ENCODE assay signal across 15 cellular contexts in genomic region chr15:36334059-36334458, GRCh38.
A peak's percentile ranks its signal among the peaks of the same experiment; 100 is the strongest.
DNase-seq lines count a peak whose midpoint lies in the region; ATAC-seq and TF ChIP-seq lines count a peak whose summit lies in the region.
"Had no signal": no experiment of that assay in that cellular context is flagged by ENCODE, and none has a peak within 500 bp of the region (broad histone marks: within the 10 kb centered on the region; RNA-seq: fewer than 3 reads in every experiment).

No MANE protein-coding gene starts in this region.

- peak; percentile 54 for ATAC-seq in SK-N-SH treated with all-trans-retinoic acid at 6 μM for 48 hours
- ATAC-seq: activated CD4-positive, CD25-positive, alpha-beta regulatory T cell treated with anti-CD3 and anti-CD28 coated beads, Interleukin-2, amount 50 U/mL, for 24 hours; activated T-cell treated with anti-CD3 and anti-CD28 coated beads, Interleukin-2, amount 50 U/mL, for 72 hours; stimulated activated naive B cell treated with anti-CD40 and anti-IgM and Interleukin-4, amounts not matched to agents 10 μg/mL and 1 μg/mL and 100 μg/mL, for 72 hours had no signal

- peak; percentile 20 for DNase-seq in H4 (ENCODE audit: low spot score)
- peak; percentile 74 for DNase-seq in fibroblast of the aortic adventitia (ENCODE audit: low read depth)
- peak; percentile 8 for DNase-seq in renal cortical epithelial cell (ENCODE audit: low read depth)
- no peak for DNase-seq in stimulated activated CD4-positive, alpha-beta T cell treated with anti-CD3 and anti-CD28 coated beads, Interleukin-4, amount 100 ng/mL, for 24 hours
- no peak for DNase-seq in T-helper 9 cell
- DNase-seq in activated CD8-positive, alpha-beta memory T cell treated with anti-CD3 and anti-CD28 coated beads, Interleukin-2, amount 50 U/mL, for 48 hours: no peak
- DNase-seq: activated T-cell treated with anti-CD3 and anti-CD28 coated beads, Interleukin-2, amount 50 U/mL, for 72 hours; Calu3; MG63; ovary; Right ventricle myocardium superior; stimulated activated CD4-positive, alpha-beta T cell treated with anti-CD3 and anti-CD28 coated beads, Interleukin-1b, Interleukin-23, amount 100 ng/mL, for 48 hours; stimulated activated naive B cell treated with anti-CD40 and anti-IgM and Interleukin-4, amounts not matched to agents 10 μg/mL and 1 μg/mL and 100 μg/mL, for 72 hours had no signal

- no peak for TF ChIP-seq CTCF in fibroblast of the aortic adventitia (IDR thresholded peaks at IDR 0.05; ENCODE audit: insufficient read depth, low read length)

- no peak overlapping the region for H3K4me3 ChIP-seq in fibroblast of the aortic adventitia (ENCODE audit: low read depth, low read length)
- H3K4me3 ChIP-seq: MG63, ovary had no signal

TF ChIP-seq in SK-N-SH treated with all-trans-retinoic acid at 6 μM for 48 hours, 23 proteins besides CTCF, POLR2A, EP300 and RAD21:
- no peak for TF ChIP-seq ZNF8 (CRISPR knock-in tag; IDR thresholded peaks at IDR 0.05)
- no peak for TF ChIP-seq ZFP30 (CRISPR knock-in tag; IDR thresholded peaks at IDR 0.05)
- no peak for TF ChIP-seq PPARA (CRISPR knock-in tag; IDR thresholded peaks at IDR 0.05; ENCODE audit: borderline replicate concordance)
- TF ChIP-seq CSRNP3 (CRISPR knock-in tag; IDR thresholded peaks at IDR 0.05): no peak
- TF ChIP-seq ZNF70 (CRISPR knock-in tag; IDR thresholded peaks at IDR 0.05): no peak
- TF ChIP-seq POU6F1 (CRISPR knock-in tag; IDR thresholded peaks at IDR 0.05; ENCODE audit: borderline replicate concordance, low read depth): no peak
- no peak for TF ChIP-seq OSR1 (CRISPR knock-in tag; IDR thresholded peaks at IDR 0.05)
- TF ChIP-seq TSHZ2 (CRISPR knock-in tag; IDR thresholded peaks at IDR 0.05): no peak
- no peak for TF ChIP-seq CSDC2 (CRISPR knock-in tag; IDR thresholded peaks at IDR 0.05)
- no peak for TF ChIP-seq RARB (CRISPR knock-in tag; IDR thresholded peaks at IDR 0.05)
- no peak for TF ChIP-seq ZC3H10 (CRISPR knock-in tag; IDR thresholded peaks at IDR 0.05)
- TF ChIP-seq TOX (CRISPR knock-in tag; IDR thresholded peaks at IDR 0.05; ENCODE audit: borderline replicate concordance): no peak
- TF ChIP-seq GLIS3 (CRISPR knock-in tag; IDR thresholded peaks at IDR 0.05): no peak
- no peak for TF ChIP-seq ISL1 (CRISPR knock-in tag; IDR thresholded peaks at IDR 0.05)
- no peak for TF ChIP-seq ESRRG (CRISPR knock-in tag; IDR thresholded peaks at IDR 0.05)
- no peak for TF ChIP-seq PATZ1 (CRISPR knock-in tag; IDR thresholded peaks at IDR 0.05; ENCODE audit: borderline replicate concordance)
- TF ChIP-seq ZFP3 (CRISPR knock-in tag; IDR thresholded peaks at IDR 0.05): no peak
- TF ChIP-seq SNAI2 (CRISPR knock-in tag; IDR thresholded peaks at IDR 0.05): no peak
- TF ChIP-seq ZNF565 (CRISPR knock-in tag; conservative IDR thresholded peaks at IDR 0.05; ENCODE audit: low read depth): no peak
- TF ChIP-seq CREB5 (CRISPR knock-in tag; IDR thresholded peaks at IDR 0.05; ENCODE audit: low read depth): no peak

Comparison
In these comparisons a context has a peak if more than half of its experiments do, and no peak if none do; other contexts are left out.
1. DNase-seq: peak in H4 (single experiment), fibroblast of the aortic adventitia (single experiment) and renal cortical epithelial cell (single experiment); none in stimulated activated CD4-positive, alpha-beta T cell treated with anti-CD3 and anti-CD28 coated beads, Interleukin-4, amount 100 ng/mL, for 24 hours (single experiment), T-helper 9 cell (single experiment) and activated CD8-positive, alpha-beta memory T cell treated with anti-CD3 and anti-CD28 coated beads, Interleukin-2, amount 50 U/mL, for 48 hours (single experiment).